In the genomic region with DNA sequence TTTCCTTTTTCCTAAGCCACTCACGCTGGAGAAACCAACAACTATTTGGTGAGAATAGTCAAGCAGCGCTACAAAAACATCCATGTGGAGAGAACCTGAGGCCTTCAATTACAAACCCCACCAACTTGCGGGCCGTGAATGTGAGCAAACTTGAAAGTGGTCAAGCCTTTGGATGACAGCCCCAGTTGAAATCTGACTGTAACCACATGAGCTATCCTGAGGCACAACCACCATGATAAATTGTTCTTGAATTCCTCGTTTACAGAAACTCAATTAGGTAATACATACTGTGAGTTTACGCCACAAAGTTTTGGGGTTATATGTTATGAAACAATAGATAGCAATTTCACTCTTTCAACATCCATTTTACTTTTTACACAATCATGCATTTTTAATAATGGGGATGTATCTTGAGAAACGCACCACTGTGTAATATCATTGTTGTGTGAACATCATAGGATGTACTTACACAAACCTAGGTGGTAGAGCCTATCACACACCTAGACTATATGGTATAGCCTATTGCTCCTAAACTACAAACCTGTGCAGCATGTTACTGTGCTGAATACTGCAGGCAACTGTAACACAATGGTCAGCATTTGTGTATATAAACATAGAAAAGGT, we compare ENCODE assay signal across 23 cellular contexts.
"Had no signal": no experiment of that assay in that cellular context is flagged by ENCODE, and none has a peak within 500 bp of the region (broad histone marks: within the 10 kb centered on the region; RNA-seq: fewer than 3 reads in every experiment).

No MANE protein-coding gene starts in this region.

- H3K27ac Mint-ChIP-seq: activated naive CD8-positive, alpha-beta T cell treated with anti-CD3 and anti-CD28 coated beads for 36 hours; activated T-helper 2 cell treated with anti-CD3 and anti-CD28 coated beads, Interferon-gamma antibody, Interleukin-2, Interleukin-4, amounts not matched to agents 10 μg/mL and 5 μg/mL and 100 μg/mL, durations not matched to agents 14 hours and 24 hours and 36 hours; mesothelial cell of epicardium; natural killer cell; progenitor cell of endocrine pancreas; stimulated activated naive B cell treated with anti-CD40 and anti-IgM and Interleukin-4, amounts not matched to agents 10 μg/mL and 1 μg/mL and 100 μg/mL, for 72 hours had no signal

- ATAC-seq: activated T-cell treated with anti-CD3 and anti-CD28 coated beads, Interleukin-2, amount 50 U/mL, for 4 hours; heart left ventricle; left ventricle myocardium superior; stimulated activated naive B cell treated with anti-CD40 and anti-IgM and Interleukin-4, amounts not matched to agents 10 μg/mL and 1 μg/mL and 100 μg/mL, for 72 hours had no signal

- FAIRE-seq: bronchial epithelial cell, islet of Langerhans had no signal

- H3K4me3 Mint-ChIP-seq: activated naive CD8-positive, alpha-beta T cell treated with anti-CD3 and anti-CD28 coated beads for 36 hours; activated T-cell treated with anti-CD3 and anti-CD28 coated beads, Interleukin-2, amount 50 U/mL, for 4 hours; mesothelial cell of epicardium; natural killer cell; stimulated activated naive B cell treated with anti-CD40 and anti-IgM and Interleukin-4, amounts not matched to agents 10 μg/mL and 1 μg/mL and 100 μg/mL, for 72 hours had no signal

- H3K36me3 Mint-ChIP-seq: activated naive CD8-positive, alpha-beta T cell treated with anti-CD3 and anti-CD28 coated beads for 36 hours; mesothelial cell of epicardium; natural killer cell; stimulated activated naive B cell treated with anti-CD40 and anti-IgM and Interleukin-4, amounts not matched to agents 10 μg/mL and 1 μg/mL and 100 μg/mL, for 72 hours had no signal

- DNase-seq: activated CD4-positive, alpha-beta T cell treated with anti-CD3 and anti-CD28 coated beads for 4 hours; activated CD4-positive, alpha-beta T cell treated with anti-CD3 and anti-CD28 coated beads, Interleukin-2, amount 50 U/mL, for 48 hours; activated CD4-positive, CD25-positive, alpha-beta regulatory T cell; activated CD8-positive, alpha-beta memory T cell treated with anti-CD3 and anti-CD28 coated beads, Interleukin-2, amount 50 U/mL, for 48 hours; activated naive CD4-positive, alpha-beta T cell treated with Interleukin-2 at 50 U/mL for 16 hours; activated naive CD8-positive, alpha-beta T cell treated with anti-CD3 and anti-CD28 coated beads for 36 hours; activated T-cell treated with anti-CD3 and anti-CD28 coated beads, Interleukin-2, amount 50 U/mL, for 4 hours; amniotic stem cell; colonic mucosa; heart left ventricle; left ventricle myocardium superior; mammary epithelial cell; natural killer cell; stimulated activated CD4-positive, alpha-beta T cell treated with anti-CD3 and anti-CD28 coated beads, Interleukin-2, amount 100 ng/mL, for 48 hours; stimulated activated CD8-positive, alpha-beta memory T cell treated with anti-CD3 and anti-CD28 coated beads, Interleukin-4, amount 100 ng/mL, for 48 hours; stimulated activated naive B cell treated with anti-CD40 and anti-IgM and Interleukin-4, amounts not matched to agents 10 μg/mL and 1 μg/mL and 100 μg/mL, for 72 hours; trophoblast cell had no signal

- H3K27ac ChIP-seq: colonic mucosa, epithelial cell of prostate, heart left ventricle had no signal

- H3K4me3 ChIP-seq: colonic mucosa, heart left ventricle had no signal

- H3K27me3 Mint-ChIP-seq: progenitor cell of endocrine pancreas had no signal

- H3K4me1 Mint-ChIP-seq: activated naive CD8-positive, alpha-beta T cell treated with anti-CD3 and anti-CD28 coated beads for 36 hours; natural killer cell; stimulated activated naive B cell treated with anti-CD40 and anti-IgM and Interleukin-4, amounts not matched to agents 10 μg/mL and 1 μg/mL and 100 μg/mL, for 72 hours had no signal

- H3K27me3 ChIP-seq: colonic mucosa, heart left ventricle had no signal

- H3K9me3 Mint-ChIP-seq: activated naive CD8-positive, alpha-beta T cell treated with anti-CD3 and anti-CD28 coated beads for 36 hours; activated T-cell treated with anti-CD3 and anti-CD28 coated beads, Interleukin-2, amount 50 U/mL, for 4 hours; activated T-helper 2 cell treated with anti-CD3 and anti-CD28 coated beads, Interferon-gamma antibody, Interleukin-2, Interleukin-4, amounts not matched to agents 10 μg/mL and 5 μg/mL and 100 μg/mL, durations not matched to agents 14 hours and 24 hours and 36 hours; mesothelial cell of epicardium; natural killer cell; stimulated activated naive B cell treated with anti-CD40 and anti-IgM and Interleukin-4, amounts not matched to agents 10 μg/mL and 1 μg/mL and 100 μg/mL, for 72 hours had no signal
